In genomic region chr7:2838873-2839578, GRCh38 we compare ENCODE assay signal across 11 cellular contexts. TPM values are rescaled to one million over a fixed set of nuclear protein-coding genes. Genes with fewer than 3 reads are reported as not detected.
A peak's percentile ranks its signal among the peaks of the same experiment; 100 is the strongest.
DNase-seq lines count a peak whose midpoint lies in the region; ATAC-seq and TF ChIP-seq lines count a peak whose summit lies in the region.
"Had no signal": no experiment of that assay in that cellular context is flagged by ENCODE, and none has a peak within 500 bp of the region (broad histone marks: within the 10 kb centered on the region; RNA-seq: fewer than 3 reads in every experiment).

No MANE protein-coding gene starts in this region.

- no peaks in the 10 kb centered on the region for H3K27me3 ChIP-seq in CD8-positive, alpha-beta T cell (ENCODE audit: insufficient read depth, low read length)

- ATAC-seq in GM21717 (IDR thresholded peaks at IDR 0.05; ENCODE audit: unreplicated experiment) (peak; percentile 50), left colon (peak; percentile 48), GM21825 (IDR thresholded peaks at IDR 0.05; ENCODE audit: unreplicated experiment) (no peak)
- ATAC-seq in CD8-positive, alpha-beta T cell, result no peak

- H3K9me3 Mint-ChIP-seq in CD8-positive, alpha-beta T cell, result no peaks in the 10 kb centered on the region

- peak; percentile 25 for DNase-seq in DMS 273 (lab: John Stamatoyannopoulos, UW; ENCODE audit: unreplicated experiment)
- no peak for DNase-seq in DMS 273 treated with DMSO at 0.1 percent for 48 hours (lab: John Stamatoyannopoulos, UW)
- peak; percentile 35 for DNase-seq in KBM-7
- no peak for DNase-seq in left colon
- no peak for DNase-seq in CD8-positive, alpha-beta T cell
- no peak for DNase-seq in NK-92 (lab: John Stamatoyannopoulos, UW; ENCODE audit: unreplicated experiment)
- DNase-seq: midbrain, MM.1S had no signal

- no peaks in the 10 kb centered on the region for H3K9me3 ChIP-seq in CD8-positive, alpha-beta T cell (ENCODE audit: low read length)

- in situ Hi-C loops in KBM-7 (cut with MboI; ENCODE audit: low pct_unique_long_range_greater_than_20kb, low sequenced_read_pairs), result no loop called here

- no peaks in the 10 kb centered on the region for H3K36me3 ChIP-seq in CD8-positive, alpha-beta T cell (ENCODE audit: insufficient read depth, low read length)

- no peak for TF ChIP-seq CTCF in CD8-positive, alpha-beta T cell (IDR thresholded peaks at IDR 0.05)

- H3K4me1 ChIP-seq in CD8-positive, alpha-beta T cell (ENCODE audit: insufficient read depth, low read length), result peaks cover 29% of the 10 kb centered on the region

- H3K4me1 Mint-ChIP-seq in CD8-positive, alpha-beta T cell (ENCODE audit: low read depth), result peaks cover 54% of the 10 kb centered on the region

- intact Hi-C loops in left colon (cut with DNase I, micrococcal nuclease), result no loop called here
- intact Hi-C loops in CD8-positive, alpha-beta T cell (cut with DNase I, micrococcal nuclease), result no loop called here

- no peak overlapping the region for H3K27ac Mint-ChIP-seq in CD8-positive, alpha-beta T cell

- no peak overlapping the region for H3K27ac ChIP-seq in CD8-positive, alpha-beta T cell (ENCODE audit: low read depth, low read length)
- H3K27ac ChIP-seq: 22Rv1 had no signal

- no peaks in the 10 kb centered on the region for H3K27me3 Mint-ChIP-seq in CD8-positive, alpha-beta T cell (ENCODE audit: low read depth)

- no peak overlapping the region for H3K4me3 ChIP-seq in CD8-positive, alpha-beta T cell (ENCODE audit: low read depth, low read length)

- H3K4me3 Mint-ChIP-seq in CD8-positive, alpha-beta T cell, result no peak overlapping the region

- CTCF ChIA-PET in CD8-positive, alpha-beta T cell (lab: Charles Lee), result interaction anchor here (1.2 kb wide), 1 partner anchor 14 kb away, joined by 3 read pairs; no protein-coding TSS in a partner anchor

- POLR2A ChIA-PET in CD8-positive, alpha-beta T cell (lab: Charles Lee), result no interaction called here

- peaks cover 26% of the 10 kb centered on the region for H3K36me3 Mint-ChIP-seq in CD8-positive, alpha-beta T cell

RNA-seq across cellular contexts. Expression of gene GNA12, which starts 5.1 kb away (rescaled TPM):
- 10 to 100 TPM; 21.4 to 32.9 TPM for total RNA-seq in left colon
- 10 to 100 TPM; 17.0 to 17.7 TPM for total RNA-seq in CD8-positive, alpha-beta T cell

Comparison
In these comparisons a context has a peak if more than half of its experiments do, and no peak if none do; other contexts are left out.
1. DNase-seq: peak in DMS 273 (single experiment) and KBM-7 (single experiment); none in DMS 273 treated with DMSO at 0.1 percent for 48 hours (single experiment), left colon (0 of 2), CD8-positive, alpha-beta T cell (0 of 7) and NK-92 (single experiment).
2. ATAC-seq: peak in GM21717 (single experiment) and left colon (single experiment); none in CD8-positive, alpha-beta T cell (single experiment) and GM21825 (single experiment).